26 cellular contexts compared by ENCODE assay signal in the genomic region with DNA sequence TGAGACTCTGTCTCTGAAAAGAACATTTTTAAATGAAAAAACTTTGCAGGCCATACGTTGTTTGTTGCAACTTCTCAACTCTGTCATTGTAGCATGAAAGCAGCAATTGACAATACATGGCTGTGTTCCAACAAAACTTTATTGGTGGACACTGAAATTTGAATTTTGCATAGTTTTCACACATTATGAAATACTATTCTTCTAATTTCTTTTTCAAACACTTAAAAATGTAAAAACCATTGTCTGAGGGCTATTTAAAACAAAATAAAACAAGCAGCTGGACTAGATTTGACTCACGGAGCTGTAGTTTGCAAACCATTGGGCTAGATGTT. TPM values are rescaled to one million over a fixed set of nuclear protein-coding genes. Genes with fewer than 3 reads are reported as not detected.
"Had no signal": no experiment of that assay in that cellular context is flagged by ENCODE, and none has a peak within 500 bp of the region (broad histone marks: within the 10 kb centered on the region; RNA-seq: fewer than 3 reads in every experiment).

No MANE protein-coding gene starts in this region.

- ATAC-seq: activated CD8-positive, alpha-beta T cell treated with anti-CD3 and anti-CD28 coated beads, Interleukin-2, amount 10 ng/mL, durations not matched to agents 7 days and 5 days; activated naive CD8-positive, alpha-beta T cell treated with anti-CD3 and anti-CD28 coated beads, Interleukin-2, amount 50 U/mL, for 24 hours had no signal

- H3K4me3 Mint-ChIP-seq: activated CD4-positive, alpha-beta T cell treated with anti-CD3 and anti-CD28 coated beads for 36 hours; activated CD4-positive, alpha-beta T cell treated with anti-CD3 and anti-CD28 coated beads, Interleukin-2, amount 10 ng/mL, durations not matched to agents 7 days and 5 days; activated CD8-positive, alpha-beta T cell treated with anti-CD3 and anti-CD28 coated beads, Interleukin-2, amount 10 ng/mL, durations not matched to agents 7 days and 5 days; activated naive CD8-positive, alpha-beta T cell; activated naive CD8-positive, alpha-beta T cell treated with anti-CD3 and anti-CD28 coated beads, Interleukin-2, amount 50 U/mL, for 24 hours; activated T-cell treated with anti-CD3 and anti-CD28 coated beads, Interleukin-2, amount 50 U/mL, for 24 hours; brain had no signal

- H3K4me1 ChIP-seq: SJCRH30 had no signal

- H3K27ac Mint-ChIP-seq: activated CD4-positive, alpha-beta T cell treated with anti-CD3 and anti-CD28 coated beads for 36 hours; activated CD4-positive, alpha-beta T cell treated with anti-CD3 and anti-CD28 coated beads, Interleukin-2, amount 10 ng/mL, durations not matched to agents 7 days and 5 days; activated CD8-positive, alpha-beta T cell treated with anti-CD3 and anti-CD28 coated beads, Interleukin-2, amount 10 ng/mL, durations not matched to agents 7 days and 5 days; activated naive CD8-positive, alpha-beta T cell; activated naive CD8-positive, alpha-beta T cell treated with anti-CD3 and anti-CD28 coated beads, Interleukin-2, amount 50 U/mL, for 24 hours; activated T-cell treated with anti-CD3 and anti-CD28 coated beads, Interleukin-2, amount 50 U/mL, for 24 hours; activated T-helper 2 cell treated with anti-CD3 and anti-CD28 coated beads, Interferon-gamma antibody, Interleukin-2, Interleukin-4, amounts not matched to agents 10 μg/mL and 5 μg/mL and 100 μg/mL, durations not matched to agents 14 hours and 24 hours and 36 hours; brain had no signal

- H3K27me3 Mint-ChIP-seq: activated CD4-positive, alpha-beta T cell treated with anti-CD3 and anti-CD28 coated beads for 36 hours; activated naive CD8-positive, alpha-beta T cell; activated T-cell treated with anti-CD3 and anti-CD28 coated beads, Interleukin-2, amount 50 U/mL, for 24 hours had no signal

- H3K36me3 Mint-ChIP-seq: activated naive CD8-positive, alpha-beta T cell; brain had no signal

- H3K36me3 ChIP-seq: SJCRH30 had no signal

- DNase-seq: activated CD4-positive, alpha-beta T cell treated with anti-CD3 and anti-CD28 coated beads, Interleukin-2, amount 50 U/mL, for 48 hours; activated CD8-positive, alpha-beta T cell treated with anti-CD3 and anti-CD28 coated beads, Interleukin-2, amount 10 ng/mL, durations not matched to agents 7 days and 5 days; activated gamma-delta T cell; activated naive CD4-positive, alpha-beta T cell treated with Interleukin-2 at 50 U/mL for 16 hours; activated naive CD8-positive, alpha-beta T cell treated with anti-CD3 and anti-CD28 coated beads, Interleukin-2, amount 50 U/mL, for 24 hours; activated T-cell treated with anti-CD3 and anti-CD28 coated beads, Interleukin-2, amount 50 U/mL, for 24 hours; anterior cingulate cortex; NCI-H1105; NCI-H1417 treated with DMSO at 0.1 percent for 48 hours; NCI-H187 treated with DMSO at 0.1 percent for 48 hours; NCI-H2081; NCI-H226; NCI-H446 treated with DMSO at 0.1 percent for 48 hours; NCI-H524 treated with DMSO at 0.1 percent for 48 hours; SHP77; SJCRH30; T1000 had no signal

- H3K4me1 Mint-ChIP-seq: activated CD4-positive, alpha-beta T cell treated with anti-CD3 and anti-CD28 coated beads for 36 hours; activated CD4-positive, alpha-beta T cell treated with anti-CD3 and anti-CD28 coated beads, Interleukin-2, amount 10 ng/mL, durations not matched to agents 7 days and 5 days; brain had no signal

- H3K9me3 ChIP-seq: SJCRH30 had no signal

- H3K9me3 Mint-ChIP-seq: activated CD4-positive, alpha-beta T cell treated with anti-CD3 and anti-CD28 coated beads, Interleukin-2, amount 10 ng/mL, durations not matched to agents 7 days and 5 days; activated naive CD8-positive, alpha-beta T cell treated with anti-CD3 and anti-CD28 coated beads, Interleukin-2, amount 50 U/mL, for 24 hours; activated T-cell treated with anti-CD3 and anti-CD28 coated beads, Interleukin-2, amount 50 U/mL, for 24 hours; activated T-helper 2 cell treated with anti-CD3 and anti-CD28 coated beads, Interferon-gamma antibody, Interleukin-2, Interleukin-4, amounts not matched to agents 10 μg/mL and 5 μg/mL and 100 μg/mL, durations not matched to agents 14 hours and 24 hours and 36 hours; brain had no signal

- H3K4me3 ChIP-seq: SJCRH30, SK-N-MC had no signal

- H3K27ac ChIP-seq: SJCRH30, SK-N-MC had no signal

- FAIRE-seq: bronchial epithelial cell had no signal

RNA-seq across cellular contexts. Expression of a gene that starts 18.5 kb away (rescaled TPM):
- total RNA-seq: activated CD4-positive, alpha-beta T cell treated with anti-CD3 and anti-CD28 coated beads for 36 hours; activated CD4-positive, alpha-beta T cell treated with anti-CD3 and anti-CD28 coated beads, Interleukin-2, amount 10 ng/mL, durations not matched to agents 7 days and 5 days; activated CD8-positive, alpha-beta T cell treated with anti-CD3 and anti-CD28 coated beads, Interleukin-2, amount 10 ng/mL, durations not matched to agents 7 days and 5 days; activated T-helper 2 cell treated with anti-CD3 and anti-CD28 coated beads, Interferon-gamma antibody, Interleukin-2, Interleukin-4, amounts not matched to agents 10 μg/mL and 5 μg/mL and 100 μg/mL, durations not matched to agents 14 hours and 24 hours and 36 hours; SJCRH30; T-helper 1 cell treated with Interleukin-12 subunit alpha and Interleukin-12 subunit beta and Interleukin-4 antibody, amounts not matched to agents 30 ng/mL and 1 ng/mL, for 36 hours; T-helper 2 cell treated with Interferon-gamma antibody and Interleukin-4, amounts not matched to agents 100 ng/mL and 5 ng/mL, for 36 hours had no signal
